Comparison of ENCODE assay signal across 12 cellular contexts in the genomic region with DNA sequence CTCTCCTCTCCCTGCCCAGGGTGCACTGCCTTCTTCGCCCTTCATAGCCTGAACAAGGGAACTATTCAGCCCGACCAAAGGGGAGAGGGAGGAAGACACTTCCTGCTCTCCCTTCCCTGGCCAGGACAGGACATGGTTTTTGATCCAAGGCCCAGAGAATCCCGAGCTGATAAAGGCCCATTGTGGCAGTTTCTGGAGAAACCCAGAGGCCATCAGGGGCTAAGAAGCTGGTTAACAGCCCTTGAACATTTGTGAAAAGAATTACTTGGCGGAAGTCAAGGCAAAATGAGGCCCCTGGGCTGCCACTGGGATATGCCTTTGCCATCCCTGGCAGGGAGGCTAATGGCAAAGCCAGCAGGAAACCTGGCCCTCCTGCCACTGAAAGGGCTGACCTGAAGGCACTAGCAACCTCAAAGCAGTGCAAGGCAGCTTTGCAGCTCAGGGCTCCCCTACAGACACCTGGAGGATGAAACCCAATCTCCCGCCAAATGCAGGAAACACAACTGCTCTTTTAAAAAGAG. TPM values are rescaled to one million over a fixed set of nuclear protein-coding genes. Genes with fewer than 3 reads are reported as not detected.
DNase-seq lines count a peak whose midpoint lies in the region; TF ChIP-seq lines count a peak whose summit lies in the region.
"Had no signal": no experiment of that assay in that cellular context is flagged by ENCODE, and none has a peak within 500 bp of the region (broad histone marks: within the 10 kb centered on the region; RNA-seq: fewer than 3 reads in every experiment).

No MANE protein-coding gene starts in this region.

- no peak overlapping the region for H2BK120ac ChIP-seq in H9 (ENCODE audit: low read depth, low read length, poor library complexity, severe bottlenecking)

- H2BK12ac ChIP-seq in H9 (ENCODE audit: insufficient read length, low read depth, low read length) = no peak overlapping the region

- H3K23me2 ChIP-seq in H9 (ENCODE audit: insufficient read length, low read depth, low read length, poor library complexity, severe bottlenecking) = no peaks in the 10 kb centered on the region

- WGBS in H9 (ENCODE audit: extremely low coverage, insufficient read length, low lambda C conversion rate) = no CpG with 5 or more reads among the region's 5 CpGs

- no peaks in the 10 kb centered on the region for H3K9me3 Mint-ChIP-seq in H9

- no peak overlapping the region for H4K5ac ChIP-seq in H9 (ENCODE audit: insufficient read length, low read depth, low read length)

- no peak overlapping the region for H3K4ac ChIP-seq in H9 (ENCODE audit: low read depth, low read length)

- no peaks in the 10 kb centered on the region for H3K4me1 ChIP-seq in H9 (ENCODE audit: insufficient read depth, low read length)
- H3K4me1 ChIP-seq: uterus had no signal

- no peaks in the 10 kb centered on the region for H4K20me1 ChIP-seq in H9 (ENCODE audit: control insufficient read depth, insufficient read depth, insufficient read length)

- H3K36me3 Mint-ChIP-seq in H9 (ENCODE audit: insufficient read depth in 1 of 3, low read depth in 3 of 3) = peaks cover 35 to 47% (median 35%) of the 10 kb centered on the region in 3 experiments

- no peak overlapping the region for H4K91ac ChIP-seq in H9 (ENCODE audit: insufficient read length, low read depth, low read length)

- H3K4me2 ChIP-seq in H9 (ENCODE audit: insufficient read depth, insufficient read length, low read length) = no peak overlapping the region

- H2BK5ac ChIP-seq in H9 (ENCODE audit: insufficient read length, low read length) = no peak overlapping the region

- H3K23ac ChIP-seq in H9 (ENCODE audit: insufficient read length, low read depth, low read length) = no peak overlapping the region

- H3K9ac ChIP-seq in H9 (ENCODE audit: extremely low read depth, insufficient read length, low read length) = no peak overlapping the region

- no peak overlapping the region for H2BK20ac ChIP-seq in H9 (ENCODE audit: low read depth, low read length, poor library complexity, severe bottlenecking)

- no peaks in the 10 kb centered on the region for H3K79me1 ChIP-seq in H9 (ENCODE audit: insufficient read depth, low read depth, low read length, poor library complexity, severe bottlenecking)

- no peak overlapping the region for H4K8ac ChIP-seq in H9 (replicated peaks; ENCODE audit: insufficient read length, low read depth, low read length)

- H3K79me2 ChIP-seq in H9 (ENCODE audit: insufficient read depth, low read length) = no peaks in the 10 kb centered on the region

- intact Hi-C loops in posterior cingulate gyrus (cut with DNase I) = no loop called here

- no peak for TF ChIP-seq CTCF in H9 (conservative IDR thresholded peaks at IDR 0.05)

- H3K27me3 ChIP-seq in H9 (ENCODE audit: insufficient read depth, low read length) = no peaks in the 10 kb centered on the region
- H3K27me3 ChIP-seq: uterus had no signal

- H3K27me3 Mint-ChIP-seq in H9 (ENCODE audit: low read depth) = no peaks in the 10 kb centered on the region

- H3K4me3 Mint-ChIP-seq in H9 = no peak overlapping the region

- H2AFZ ChIP-seq in H9 (ENCODE audit: low read length) = no peak overlapping the region

- H3K56ac ChIP-seq in H9 (ENCODE audit: insufficient read length, low read depth, low read length) = no peak overlapping the region

- H2BK15ac ChIP-seq in H9 (ENCODE audit: low read depth, low read length) = no peak overlapping the region

- H3K27ac ChIP-seq in H9 (ENCODE audit: insufficient read length, low read depth, low read length) = no peak overlapping the region
- H3K27ac ChIP-seq: C4-2B, uterus had no signal

- H3K9me3 ChIP-seq in H9 (ENCODE audit: control insufficient read depth, low read depth, low read length) = no peaks in the 10 kb centered on the region
- H3K9me3 ChIP-seq: uterus had no signal

- H3K4me1 Mint-ChIP-seq in H9 = peaks cover 4 to 15% of the 10 kb centered on the region in 2 experiments; a peak in 3 of 4 replicates

- H3K18ac ChIP-seq in H9 (ENCODE audit: insufficient read length, low read depth, low read length) = no peak overlapping the region

- no peak overlapping the region for H2AK5ac ChIP-seq in H9 (ENCODE audit: insufficient read length, low read length)

- no peak overlapping the region for H3T11ph ChIP-seq in H9 (ENCODE audit: low read length)

- H3K27ac Mint-ChIP-seq in H9 = peak overlapping the region; percentile 22 to 95 (median 37); a peak in 5 of 7 replicates

- no peak for DNase-seq in H9
- peak; percentile 50 for DNase-seq in RPMI7951 (ENCODE audit: low read depth)
- DNase-seq in hippocampal formation (lab: John Stamatoyannopoulos, UW) = peak; percentile 46 to 55
- peak in 7 of 10 donors; percentile 34 to 85 (median 54) for DNase-seq in posterior cingulate gyrus
- no peak for DNase-seq in cerebellum (ENCODE audit: low spot score)
- DNase-seq in OCI-M2 (lab: John Stamatoyannopoulos, UW; ENCODE audit: unreplicated experiment) = no peak
- DNase-seq in NCI-H187 (lab: John Stamatoyannopoulos, UW) = no peak
- DNase-seq in NCI-H774 (lab: John Stamatoyannopoulos, UW) = no peak
- DNase-seq: mesenchymal stem cell; stimulated activated CD4-positive, alpha-beta T cell treated with anti-CD3 and anti-CD28 coated beads, Interleukin-2, amount 100 ng/mL, for 24 hours; uterus had no signal

- H3K14ac ChIP-seq in H9 (ENCODE audit: insufficient read depth, low read length) = no peak overlapping the region

RNA-seq across cellular contexts. Expression of a gene that starts 12.7 kb away (rescaled TPM):
- total RNA-seq in H9 (2021) (325 and 351 TPM in 2 replicates), cerebellum (42.8 TPM)
- 146 and 208 TPM in 2 replicates for total RNA-seq in RPMI7951 (2014; rRNA removed; shearing (Covaris generic))

RNA-seq across cellular contexts. Expression of a gene that starts 40.0 kb away (rescaled TPM):
- total RNA-seq in H9 (2021) (33.6 and 34.1 TPM in 2 replicates), cerebellum (33.4 TPM)
- 10.9 and 11.4 TPM in 2 replicates for total RNA-seq in RPMI7951 (2014; rRNA removed; shearing (Covaris generic))

Comparison
In these comparisons a context has a peak if more than half of its experiments do, and no peak if none do; other contexts are left out.
1. DNase-seq: peak in RPMI7951 (single experiment), hippocampal formation (2 of 2) and posterior cingulate gyrus (7 of 10); none in H9 (single experiment), cerebellum (single experiment), OCI-M2 (single experiment), NCI-H187 (0 of 2) and NCI-H774 (single experiment).